Comparison of ENCODE assay signal across 13 cellular contexts in the genomic region with DNA sequence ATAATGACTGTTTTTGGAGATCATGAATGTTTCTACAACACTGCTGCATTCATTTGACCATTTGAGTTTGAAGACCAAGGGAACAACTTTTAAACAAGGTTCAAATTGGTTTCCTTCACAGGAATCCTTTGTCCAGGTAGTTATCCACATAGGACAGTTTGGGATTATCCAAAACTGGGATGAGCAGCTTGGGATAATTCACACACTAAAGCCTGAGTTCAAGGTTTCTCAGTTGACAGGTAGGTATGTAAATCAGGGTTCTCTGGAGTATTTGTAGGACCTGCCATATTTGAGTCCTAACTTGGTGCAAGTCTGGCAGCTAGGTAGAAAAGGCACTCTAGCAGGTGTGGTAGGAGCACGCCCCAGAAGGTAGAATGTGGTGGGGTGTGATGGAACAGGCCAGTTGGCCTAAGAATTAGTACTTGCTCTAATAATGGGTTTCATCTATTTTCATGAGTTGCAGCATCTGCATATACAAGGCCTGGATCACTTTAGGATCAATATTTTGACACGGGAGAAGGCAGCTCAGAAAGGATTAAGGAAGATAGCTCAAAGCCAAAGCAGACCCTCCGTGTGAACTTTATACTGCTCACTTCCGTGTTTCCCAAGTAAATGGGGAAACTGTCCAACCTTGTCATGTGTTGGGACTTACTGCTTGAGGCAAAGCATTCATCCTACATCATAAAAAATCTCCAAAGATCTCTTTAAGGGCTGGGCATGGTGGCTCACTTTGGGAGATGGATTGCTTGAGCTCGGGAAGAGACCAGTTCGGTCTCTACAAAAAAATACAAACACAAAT. TPM values are rescaled to one million over a fixed set of nuclear protein-coding genes. Genes with fewer than 3 reads are reported as not detected.
DNase-seq lines count a peak whose midpoint lies in the region; ATAC-seq and TF ChIP-seq lines count a peak whose summit lies in the region.
"Had no signal": no experiment of that assay in that cellular context is flagged by ENCODE, and none has a peak within 500 bp of the region (broad histone marks: within the 10 kb centered on the region; RNA-seq: fewer than 3 reads in every experiment).

No MANE protein-coding gene starts in this region.

- DNase-seq in ELR (ENCODE audit: low read depth): peak; percentile 30
- DNase-seq in endothelial cell (ENCODE audit: low spot score): no peak
- no peak for DNase-seq in sciatic nerve (ENCODE audit: low spot score)
- DNase-seq: activated gamma-delta T cell treated with Interleukin-2 at 50 U/mL for 16 hours, kidney, NCI-H1048, SHP77 treated with DMSO at 0.1 percent for 48 hours had no signal

- TF ChIP-seq CTCF in 22Rv1 (IDR thresholded peaks at IDR 0.05) (no peak), endothelial cell (IDR thresholded peaks at IDR 0.05; ENCODE audit: unreplicated experiment) (no peak)

- H3K36me3 Mint-ChIP-seq in endothelial cell (ENCODE audit: low read depth, unreplicated experiment): peaks cover 24% of the 10 kb centered on the region

- no peak overlapping the region for H3K4me3 Mint-ChIP-seq in endothelial cell (ENCODE audit: unreplicated experiment)

- peaks cover 8% of the 10 kb centered on the region for H3K27me3 Mint-ChIP-seq in endothelial cell (ENCODE audit: unreplicated experiment)

- TF ChIP-seq POLR2A in Raji (IDR thresholded peaks at IDR 0.05; ENCODE audit: insufficient read depth, low read depth, low read length): peak; percentile 48; the same call in 1 of the 2 replicates

- intact Hi-C loops in sciatic nerve (cut with DNase I): no loop called here

- H3K9me3 Mint-ChIP-seq in endothelial cell (ENCODE audit: unreplicated experiment): no peaks in the 10 kb centered on the region

- peak overlapping the region; percentile 20 for H3K27ac Mint-ChIP-seq in endothelial cell (ENCODE audit: unreplicated experiment)

- H3K4me1 Mint-ChIP-seq in endothelial cell (ENCODE audit: unreplicated experiment): peaks cover 26% of the 10 kb centered on the region

- ATAC-seq in GM19328 (IDR thresholded peaks at IDR 0.05; ENCODE audit: unreplicated experiment) (no peak), sciatic nerve (no peak), HG03457 (IDR thresholded peaks at IDR 0.05; ENCODE audit: unreplicated experiment) (no peak), HG03378 (IDR thresholded peaks at IDR 0.05; ENCODE audit: unreplicated experiment) (no peak)

- H3K27ac ChIP-seq in 22Rv1: peak overlapping the region; percentile 95
- H3K27ac ChIP-seq: right atrium auricular region had no signal

RNA-seq across cellular contexts. Expression of a gene that starts 14.1 kb away (rescaled TPM):
- total RNA-seq in endothelial cell (ENCODE audit: unreplicated experiment) (not detected), sciatic nerve (5.8 TPM)

RNA-seq across cellular contexts. Expression of a gene that starts 25.1 kb away (rescaled TPM):
- total RNA-seq in endothelial cell (ENCODE audit: unreplicated experiment): 39.6 TPM
- total RNA-seq in sciatic nerve: 31.0 TPM
